8 cellular contexts compared by ENCODE assay signal in genomic region chr3:184565421-184566211, GRCh38. TPM values are rescaled to one million over a fixed set of nuclear protein-coding genes. Genes with fewer than 3 reads are reported as not detected.
A peak's percentile ranks its signal among the peaks of the same experiment; 100 is the strongest.
DNase-seq lines count a peak whose midpoint lies in the region; ATAC-seq and TF ChIP-seq lines count a peak whose summit lies in the region.

No MANE protein-coding gene starts in this region.

- intact Hi-C loops in Panc1 (cut with micrococcal nuclease; ENCODE audit: unreplicated experiment): no loop called here

- peaks cover 29% of the 10 kb centered on the region for H3K4me1 Mint-ChIP-seq in activated CD4-positive, alpha-beta memory T cell treated with anti-CD3 and anti-CD28 coated beads, Interleukin-2, amount 10 ng/mL, durations not matched to agents 7 days and 5 days

- H3K4me1 ChIP-seq in Panc1 (ENCODE audit: control insufficient read depth, insufficient read depth, low read length): peaks cover 27% of the 10 kb centered on the region

- ATAC-seq in Panc1: peak; percentile 33

- no peak overlapping the region for H3K4me3 Mint-ChIP-seq in activated CD4-positive, alpha-beta memory T cell treated with anti-CD3 and anti-CD28 coated beads, Interleukin-2, amount 10 ng/mL, durations not matched to agents 7 days and 5 days

- CTCF ChIA-PET in Panc1 (lab: Charles Lee): no interaction called here
- CTCF ChIA-PET in activated CD4-positive, alpha-beta memory T cell treated with anti-CD3 and anti-CD28 coated beads, Interleukin-2, amount 10 ng/mL, durations not matched to agents 7 days and 5 days (lab: Charles Lee): no interaction called here

- H3K27ac ChIP-seq in Panc1 (ENCODE audit: low read length) (peak overlapping the region; percentile 29; the same call in 1 of the 2 replicates), skin epidermis (peak overlapping the region; percentile 7 to 92 (median 87))

- no peak for TF ChIP-seq CTCF in Panc1 (IDR thresholded peaks at IDR 0.05)

- BruUV-seq in Panc1 (replicated peaks; lab: Mats Ljungman, UMichigan): no TSS peak

- no peak overlapping the region for H3K27ac Mint-ChIP-seq in activated CD4-positive, alpha-beta memory T cell treated with anti-CD3 and anti-CD28 coated beads, Interleukin-2, amount 10 ng/mL, durations not matched to agents 7 days and 5 days

- H3K27me3 ChIP-seq in Panc1 (ENCODE audit: control insufficient read depth, insufficient read depth, low read length): no peaks in the 10 kb centered on the region

- no peaks in the 10 kb centered on the region for H3K36me3 ChIP-seq in Panc1 (ENCODE audit: control insufficient read depth, insufficient read depth, low read length)

- peak; percentile 30 for DNase-seq in GOT3 (lab: John Stamatoyannopoulos, UW)
- DNase-seq in Panc1 (ENCODE audit: low read depth, low spot score): no peak
- DNase-seq in fibroblast of the conjunctiva (ENCODE audit: low read depth): peak; percentile 52
- DNase-seq in activated CD4-positive, alpha-beta memory T cell treated with anti-CD3 and anti-CD28 coated beads, Interleukin-2, amount 10 ng/mL, durations not matched to agents 7 days and 5 days: no peak
- DNase-seq in OCI-M1 (lab: John Stamatoyannopoulos, UW): no peak
- DNase-seq in NCI-H128 (lab: John Stamatoyannopoulos, UW; ENCODE audit: unreplicated experiment): no peak
- no peak for DNase-seq in stimulated activated naive CD4-positive, alpha-beta T cell (lab: John Stamatoyannopoulos, UW)

- H3K4me3 ChIP-seq in Panc1 (ENCODE audit: low read depth in 2 of 2, low read length in 2 of 2) (no peak overlapping the region), skin epidermis (peak overlapping the region in 4 of 7 experiments; percentile 13 to 57 (median 18))

- POLR2A ChIA-PET in Panc1 (lab: Charles Lee): interaction anchor here (0.6 kb wide), 1 partner anchor 209 kb away, joined by 5 read pairs; no protein-coding TSS in a partner anchor
- POLR2A ChIA-PET in activated CD4-positive, alpha-beta memory T cell treated with anti-CD3 and anti-CD28 coated beads, Interleukin-2, amount 10 ng/mL, durations not matched to agents 7 days and 5 days (lab: Charles Lee): interaction anchor here (1.0 kb wide), 1 partner anchor 10 kb away, joined by 3 read pairs; no protein-coding TSS in a partner anchor

- no peaks in the 10 kb centered on the region for H3K9me3 Mint-ChIP-seq in activated CD4-positive, alpha-beta memory T cell treated with anti-CD3 and anti-CD28 coated beads, Interleukin-2, amount 10 ng/mL, durations not matched to agents 7 days and 5 days

- in situ Hi-C loops in Panc1 (cut with HindIII; ENCODE audit: low pct_unique_long_range_greater_than_20kb, low sequenced_read_pairs): no loop called here

- H3K27me3 Mint-ChIP-seq in activated CD4-positive, alpha-beta memory T cell treated with anti-CD3 and anti-CD28 coated beads, Interleukin-2, amount 10 ng/mL, durations not matched to agents 7 days and 5 days: peaks cover 59% of the 10 kb centered on the region

- no peaks in the 10 kb centered on the region for H3K36me3 Mint-ChIP-seq in activated CD4-positive, alpha-beta memory T cell treated with anti-CD3 and anti-CD28 coated beads, Interleukin-2, amount 10 ng/mL, durations not matched to agents 7 days and 5 days (ENCODE audit: low read depth)

- no peaks in the 10 kb centered on the region for H3K9me3 ChIP-seq in Panc1 (ENCODE audit: control insufficient read depth, insufficient read depth, low read depth, low read length)

RNA-seq across cellular contexts. Expression of gene EPHB3, which starts 4.0 kb away (rescaled TPM):
- 6.0 TPM for total RNA-seq in Panc1 (2021; ENCODE audit: unreplicated experiment)
- 9.6 TPM for polyA plus RNA-seq in Panc1 (2012; ENCODE audit: insufficient read length)
- total RNA-seq in activated CD4-positive, alpha-beta memory T cell treated with anti-CD3 and anti-CD28 coated beads, Interleukin-2, amount 10 ng/mL, durations not matched to agents 7 days and 5 days: under 1 TPM; 0.20 to 0.71 TPM

Comparison
In these comparisons a context has a peak if more than half of its experiments do, and no peak if none do; other contexts are left out.
1. DNase-seq: peak in GOT3 (single experiment) and fibroblast of the conjunctiva (single experiment); none in Panc1 (single experiment), activated CD4-positive, alpha-beta memory T cell treated with anti-CD3 and anti-CD28 coated beads, Interleukin-2, amount 10 ng/mL, durations not matched to agents 7 days and 5 days (single experiment), OCI-M1 (single experiment), NCI-H128 (single experiment) and stimulated activated naive CD4-positive, alpha-beta T cell (0 of 6).
2. H3K4me3 ChIP-seq: peak in skin epidermis (4 of 7); none in Panc1 (0 of 2).